Comparison of ENCODE assay signal across 10 cellular contexts in genomic region chr13:35140321-35140720, GRCh38.
"Had no signal": no experiment of that assay in that cellular context is flagged by ENCODE, and none has a peak within 500 bp of the region (broad histone marks: within the 10 kb centered on the region; RNA-seq: fewer than 3 reads in every experiment).

No MANE protein-coding gene starts in this region.

- H3K9me3 ChIP-seq: left ventricle myocardium inferior, pancreas, suprapubic skin had no signal

- H3K36me3 ChIP-seq: cardiac muscle cell, pancreas, suprapubic skin had no signal

- H3K4me1 ChIP-seq: left ventricle myocardium inferior, pancreas had no signal

- DNase-seq: activated CD4-positive, alpha-beta memory T cell treated with anti-CD3 and anti-CD28 coated beads for 36 hours; activated effector memory CD4-positive, alpha-beta T cell treated with Interleukin-2 at 50 U/mL for 16 hours; activated T-cell treated with anti-CD3 and anti-CD28 coated beads, Interleukin-2, amount 50 U/mL, for 4 hours; kidney; left ventricle myocardium inferior; naive thymus-derived CD8-positive, alpha-beta T cell; pancreas had no signal

- H3K27ac ChIP-seq: cardiac muscle cell, left ventricle myocardium inferior, pancreas, suprapubic skin, VCaP had no signal

- H3K4me3 ChIP-seq: cardiac muscle cell, left ventricle myocardium inferior, pancreas, suprapubic skin had no signal

- H3K27me3 ChIP-seq: cardiac muscle cell, pancreas, suprapubic skin had no signal
